In genomic region chr9:121304707-121305106, GRCh38 we compare ENCODE assay signal across 24 cellular contexts. TPM values are rescaled to one million over a fixed set of nuclear protein-coding genes. Genes with fewer than 3 reads are reported as not detected.
DNase-seq lines count a peak whose midpoint lies in the region; ATAC-seq and TF ChIP-seq lines count a peak whose summit lies in the region.
"Had no signal": no experiment of that assay in that cellular context is flagged by ENCODE, and none has a peak within 500 bp of the region (broad histone marks: within the 10 kb centered on the region; RNA-seq: fewer than 3 reads in every experiment).

No MANE protein-coding gene starts in this region.

- peak overlapping the region; percentile 67 for H3K4me3 Mint-ChIP-seq in endothelial cell (ENCODE audit: unreplicated experiment)
- no peak overlapping the region for H3K4me3 Mint-ChIP-seq in activated T-helper 2 cell treated with anti-CD3 and anti-CD28 coated beads, Interferon-gamma antibody, Interleukin-2, Interleukin-4, amounts not matched to agents 10 μg/mL and 5 μg/mL and 100 μg/mL, durations not matched to agents 14 hours and 24 hours and 36 hours (ENCODE audit: low read depth)
- H3K4me3 Mint-ChIP-seq: activated T-cell treated with anti-CD3 and anti-CD28 coated beads, Interleukin-2, amount 50 U/mL, for 24 hours; CD8-positive, alpha-beta T cell; dendritic cell treated with granulocyte-macrophage colony-stimulating factor and Interleukin-4, amounts not matched to agents 40 ng/mL and 50 ng/mL, for 4 days; H9; mesothelial cell of epicardium; natural killer cell; stimulated activated naive CD8-positive, alpha-beta T cell treated with anti-CD3 and anti-CD28 coated beads, Interleukin-15, Interleukin-2, amounts not matched to agents 100 ng/mL and 50 ng/mL, for 24 hours; T-helper 1 cell treated with Interleukin-12 subunit alpha and Interleukin-12 subunit beta and Interleukin-4 antibody, amounts not matched to agents 30 μg/mL and 1 μg/mL, for 36 hours had no signal

- peaks cover 27% of the 10 kb centered on the region for H3K36me3 Mint-ChIP-seq in endothelial cell (ENCODE audit: low read depth, unreplicated experiment)
- no peaks in the 10 kb centered on the region for H3K36me3 Mint-ChIP-seq in activated T-helper 2 cell treated with anti-CD3 and anti-CD28 coated beads, Interferon-gamma antibody, Interleukin-2, Interleukin-4, amounts not matched to agents 10 μg/mL and 5 μg/mL and 100 μg/mL, durations not matched to agents 14 hours and 24 hours and 36 hours (ENCODE audit: low read depth)

- no peak overlapping the region for H3K27ac Mint-ChIP-seq in endothelial cell (ENCODE audit: unreplicated experiment)
- H3K27ac Mint-ChIP-seq in activated T-helper 2 cell treated with anti-CD3 and anti-CD28 coated beads, Interferon-gamma antibody, Interleukin-2, Interleukin-4, amounts not matched to agents 10 μg/mL and 5 μg/mL and 100 μg/mL, durations not matched to agents 14 hours and 24 hours and 36 hours = no peak overlapping the region
- H3K27ac Mint-ChIP-seq: activated T-cell treated with anti-CD3 and anti-CD28 coated beads, Interleukin-2, amount 50 U/mL, for 24 hours; CD8-positive, alpha-beta T cell; H9; mesothelial cell of epicardium; natural killer cell; stimulated activated naive CD8-positive, alpha-beta T cell treated with anti-CD3 and anti-CD28 coated beads, Interleukin-15, Interleukin-2, amounts not matched to agents 100 ng/mL and 50 ng/mL, for 24 hours; T-helper 1 cell treated with Interleukin-12 subunit alpha and Interleukin-12 subunit beta and Interleukin-4 antibody, amounts not matched to agents 30 μg/mL and 1 μg/mL, for 36 hours had no signal

- peak overlapping the region in 1 of 2 donors; percentile 74 for H3K4me3 ChIP-seq in ascending aorta
- H3K4me3 ChIP-seq in muscle layer of colon (ENCODE audit: low read depth in 1 of 2, low read length in 2 of 2) = peak overlapping the region in 1 of 2 donors; percentile 35
- peak overlapping the region; percentile 13 for H3K4me3 ChIP-seq in thoracic aorta
- H3K4me3 ChIP-seq: adrenal gland, hepatocyte had no signal

- H3K27me3 ChIP-seq in ascending aorta (no peaks in the 10 kb centered on the region), muscle layer of colon (ENCODE audit: control insufficient read depth in 1 of 2, insufficient read depth in 2 of 2, low read length in 2 of 2) (no peaks in the 10 kb centered on the region), thoracic aorta (replicated peaks; ENCODE audit: insufficient read depth) (no peaks in the 10 kb centered on the region)
- H3K27me3 ChIP-seq: adrenal gland, hepatocyte had no signal

- H3K36me3 ChIP-seq in ascending aorta (peaks cover 74 to 87% of the 10 kb centered on the region in 2 donors), muscle layer of colon (ENCODE audit: insufficient read depth, low read length) (peaks cover 75% of the 10 kb centered on the region), thoracic aorta (peaks cover 66% of the 10 kb centered on the region)

- peaks cover 8% of the 10 kb centered on the region for H3K4me1 Mint-ChIP-seq in endothelial cell (ENCODE audit: unreplicated experiment)
- peaks cover 6% of the 10 kb centered on the region for H3K4me1 Mint-ChIP-seq in activated T-helper 2 cell treated with anti-CD3 and anti-CD28 coated beads, Interferon-gamma antibody, Interleukin-2, Interleukin-4, amounts not matched to agents 10 μg/mL and 5 μg/mL and 100 μg/mL, durations not matched to agents 14 hours and 24 hours and 36 hours (ENCODE audit: low read depth)

- H3K27me3 Mint-ChIP-seq in endothelial cell (ENCODE audit: unreplicated experiment) = peaks cover 7% of the 10 kb centered on the region
- peaks cover 11% of the 10 kb centered on the region for H3K27me3 Mint-ChIP-seq in activated T-helper 2 cell treated with anti-CD3 and anti-CD28 coated beads, Interferon-gamma antibody, Interleukin-2, Interleukin-4, amounts not matched to agents 10 μg/mL and 5 μg/mL and 100 μg/mL, durations not matched to agents 14 hours and 24 hours and 36 hours (ENCODE audit: low read depth)
- H3K27me3 Mint-ChIP-seq: dendritic cell treated with granulocyte-macrophage colony-stimulating factor and Interleukin-4, amounts not matched to agents 40 ng/mL and 50 ng/mL, for 4 days had no signal

- H3K9me3 ChIP-seq in ascending aorta (no peaks in the 10 kb centered on the region), muscle layer of colon (ENCODE audit: low read length) (no peaks in the 10 kb centered on the region), thoracic aorta (no peaks in the 10 kb centered on the region)
- H3K9me3 ChIP-seq: adrenal gland had no signal

- no peak for ATAC-seq in thoracic aorta (ENCODE audit: insufficient number of reproducible peaks, low FRiP score, low read depth)
- ATAC-seq: CD8-positive, alpha-beta T cell; left lobe of liver; natural killer cell had no signal

- intact Hi-C loops in ascending aorta (cut with DNase I) = loop anchor here (5.0 to 10.0 kb wide), 2 partner anchors 92 to 180 kb away; no protein-coding TSS in a partner anchor
- intact Hi-C loops in activated T-helper 2 cell treated with anti-CD3 and anti-CD28 coated beads, Interferon-gamma antibody, Interleukin-2, Interleukin-4, amounts not matched to agents 10 μg/mL and 5 μg/mL and 100 μg/mL, durations not matched to agents 14 hours and 24 hours and 36 hours (cut with micrococcal nuclease) = no loop called here

- H3K9me3 Mint-ChIP-seq in endothelial cell (ENCODE audit: unreplicated experiment) = no peaks in the 10 kb centered on the region
- no peaks in the 10 kb centered on the region for H3K9me3 Mint-ChIP-seq in activated T-helper 2 cell treated with anti-CD3 and anti-CD28 coated beads, Interferon-gamma antibody, Interleukin-2, Interleukin-4, amounts not matched to agents 10 μg/mL and 5 μg/mL and 100 μg/mL, durations not matched to agents 14 hours and 24 hours and 36 hours
- H3K9me3 Mint-ChIP-seq: activated T-cell treated with anti-CD3 and anti-CD28 coated beads, Interleukin-2, amount 50 U/mL, for 24 hours; CD8-positive, alpha-beta T cell; dendritic cell treated with granulocyte-macrophage colony-stimulating factor and Interleukin-4, amounts not matched to agents 40 ng/mL and 50 ng/mL, for 4 days; H9; mesothelial cell of epicardium; natural killer cell; stimulated activated naive CD8-positive, alpha-beta T cell treated with anti-CD3 and anti-CD28 coated beads, Interleukin-15, Interleukin-2, amounts not matched to agents 100 ng/mL and 50 ng/mL, for 24 hours; T-helper 1 cell treated with Interleukin-12 subunit alpha and Interleukin-12 subunit beta and Interleukin-4 antibody, amounts not matched to agents 30 μg/mL and 1 μg/mL, for 36 hours had no signal

- TF ChIP-seq CTCF in ascending aorta (IDR thresholded peaks at IDR 0.05) (no peak), endothelial cell (IDR thresholded peaks at IDR 0.05; ENCODE audit: unreplicated experiment) (no peak), thoracic aorta (IDR thresholded peaks at IDR 0.05) (no peak)

- H3K9ac ChIP-seq in muscle layer of colon (ENCODE audit: low read length) = no peak overlapping the region

- DNase-seq in ascending aorta (ENCODE audit: low spot score in 2 of 2) (peak in 1 of 2 donors; percentile 5), endothelial cell (ENCODE audit: low spot score) (no peak), thoracic aorta (ENCODE audit: low spot score) (no peak), middle frontal gyrus (ENCODE audit: extremely low spot score, low spot score) (no peak), HCEC 1CT (no peak)
- no peak for DNase-seq in activated T-helper 2 cell treated with anti-CD3 and anti-CD28 coated beads, Interferon-gamma antibody, Interleukin-2, Interleukin-4, amounts not matched to agents 10 μg/mL and 5 μg/mL and 100 μg/mL, durations not matched to agents 14 hours and 24 hours and 36 hours (ENCODE audit: low spot score)
- DNase-seq: activated CD8-positive, alpha-beta memory T cell treated with anti-CD3 and anti-CD28 coated beads for 24 hours; activated T-cell treated with anti-CD3 and anti-CD28 coated beads, Interleukin-2, amount 50 U/mL, for 24 hours; adrenal gland; CD8-positive, alpha-beta T cell; H9; IMR-90; natural killer cell; NCI-H1105 treated with DMSO at 0.1 percent for 48 hours; NCI-H2029; NCI-H226; retina had no signal

- H3K27ac ChIP-seq in ascending aorta (peak overlapping the region; percentile 92 to 99), muscle layer of colon (ENCODE audit: low read depth, low read length) (peak overlapping the region; percentile 27), thoracic aorta (peak overlapping the region; percentile 69 to 91)
- H3K27ac ChIP-seq: hepatocyte had no signal

- H3K4me1 ChIP-seq in ascending aorta (peaks cover 25 to 55% of the 10 kb centered on the region in 2 donors), muscle layer of colon (ENCODE audit: insufficient read depth, low read length) (peaks cover 69% of the 10 kb centered on the region), thoracic aorta (ENCODE audit: control insufficient read depth in 1 of 2, low read depth in 2 of 2) (peaks cover 47 to 71% of the 10 kb centered on the region in 2 donors)

RNA-seq across cellular contexts. Expression of gene GSN, which starts 36.7 kb away (rescaled TPM):
- total RNA-seq in ascending aorta (3,012 TPM), endothelial cell (ENCODE audit: unreplicated experiment) (205 TPM), thoracic aorta (1,000 to 10,000 TPM; 3,187 to 4,234 TPM)
- total RNA-seq in activated T-helper 2 cell treated with anti-CD3 and anti-CD28 coated beads, Interferon-gamma antibody, Interleukin-2, Interleukin-4, amounts not matched to agents 10 μg/mL and 5 μg/mL and 100 μg/mL, durations not matched to agents 14 hours and 24 hours and 36 hours = 1.1 and 1.9 TPM in 2 replicates

Comparison
In these comparisons a context has a peak if more than half of its experiments do, and no peak if none do; other contexts are left out.
1. H3K27ac ChIP-seq: peak in every context shown above with its lines; median percentile 96 in ascending aorta; 80 in thoracic aorta; 27 in muscle layer of colon.
2. RNA of gene GSN, which starts 36.7 kb away (total RNA-seq): 3,187 to 4,234 TPM in thoracic aorta, 3,012 TPM in ascending aorta (single experiment) and 205 TPM in endothelial cell (single experiment); 1.1 to 1.9 TPM in activated T-helper 2 cell treated with anti-CD3 and anti-CD28 coated beads, Interferon-gamma antibody, Interleukin-2, Interleukin-4, amounts not matched to agents 10 μg/mL and 5 μg/mL and 100 μg/mL, durations not matched to agents 14 hours and 24 hours and 36 hours; every median in the first group is over 10 times any median in the second.